8 cellular contexts compared by ENCODE assay signal in the genomic region with DNA sequence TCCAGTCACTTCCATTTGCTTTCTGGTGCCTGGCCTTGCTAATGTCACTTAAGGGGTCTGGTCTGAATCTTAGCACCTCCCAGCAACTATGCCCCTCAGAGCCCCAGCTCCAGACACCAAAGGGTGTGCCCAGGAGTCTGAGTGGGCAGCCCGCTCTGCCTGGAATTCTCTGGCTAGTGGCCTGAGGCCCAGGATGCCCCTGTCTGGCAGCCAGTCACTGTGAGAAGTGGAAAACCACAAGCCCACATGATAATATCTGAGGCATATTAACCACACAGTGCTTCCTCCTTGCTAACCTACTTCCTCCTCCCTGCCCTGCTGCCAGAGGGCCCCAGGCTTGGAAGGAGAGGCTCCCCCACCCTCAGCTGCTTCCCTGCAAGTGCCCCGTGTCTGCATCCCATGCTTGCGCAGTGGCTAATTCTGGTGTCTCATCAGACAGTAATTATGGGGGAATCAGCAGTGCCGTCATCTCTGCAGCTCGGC. TPM values are rescaled to one million over a fixed set of nuclear protein-coding genes. Genes with fewer than 3 reads are reported as not detected.
DNase-seq lines count a peak whose midpoint lies in the region; ATAC-seq, FAIRE-seq and TF ChIP-seq lines count a peak whose summit lies in the region.

No MANE protein-coding gene starts in this region.

- H3K9me1 ChIP-seq in IMR-90 (ENCODE audit: insufficient read depth, low read length) = no peaks in the 10 kb centered on the region

- peaks cover 23% of the 10 kb centered on the region for H3K4me1 ChIP-seq in CD4-positive, CD25-positive, alpha-beta regulatory T cell (ENCODE audit: control insufficient read depth, insufficient read depth, low read length, poor library complexity, severe bottlenecking)
- no peaks in the 10 kb centered on the region for H3K4me1 ChIP-seq in IMR-90 (ENCODE audit: control insufficient read depth, insufficient read depth, low read length)
- H3K4me1 ChIP-seq in tibial nerve = peaks cover 0 to 4% (median 0%) of the 10 kb centered on the region in 4 donors

- peaks cover 26% of the 10 kb centered on the region for H3K27me3 ChIP-seq in CD4-positive, CD25-positive, alpha-beta regulatory T cell (ENCODE audit: control insufficient read depth, insufficient read depth, low read length)
- H3K27me3 ChIP-seq in IMR-90 (ENCODE audit: control insufficient read depth, insufficient read depth, low read length) (peaks cover 96% of the 10 kb centered on the region), tibial nerve (peaks cover 0 to 62% of the 10 kb centered on the region in 2 donors)

- no peaks in the 10 kb centered on the region for H3K9me3 ChIP-seq in CD4-positive, CD25-positive, alpha-beta regulatory T cell (ENCODE audit: control insufficient read depth in 2 of 2, low read length in 2 of 2)
- no peaks in the 10 kb centered on the region for H3K9me3 ChIP-seq in IMR-90 (ENCODE audit: control insufficient read depth, insufficient read depth, low read length)
- H3K9me3 ChIP-seq in tibial nerve = no peaks in the 10 kb centered on the region

- H3K4me3 Mint-ChIP-seq in CD4-positive, CD25-positive, alpha-beta regulatory T cell = peak overlapping the region in 2 of 4 donors; percentile 6 to 76

- H2BK120ac ChIP-seq in IMR-90 (ENCODE audit: low read depth, low read length) = no peak overlapping the region

- in situ Hi-C loops in IMR-90 (cut with MboI; ENCODE audit: low sequenced_read_pairs) = no loop called here

- no TSS peak for BruUV-seq in IMR-90 (replicated peaks; lab: Mats Ljungman, UMichigan)

- no peak overlapping the region for H2BK15ac ChIP-seq in IMR-90 (ENCODE audit: low read depth, low read length)

- H3K36me3 Mint-ChIP-seq in CD4-positive, CD25-positive, alpha-beta regulatory T cell = no peaks in the 10 kb centered on the region

- no peak overlapping the region for H2BK5ac ChIP-seq in IMR-90 (ENCODE audit: low read depth, low read length, poor library complexity, severe bottlenecking)

- no peak overlapping the region for H3K4me2 ChIP-seq in IMR-90 (ENCODE audit: low read depth, low read length)

- no peak overlapping the region for H4K91ac ChIP-seq in IMR-90 (ENCODE audit: insufficient read depth, low read depth, low read length)

- H4K20me1 ChIP-seq in IMR-90 (ENCODE audit: insufficient read depth, low read length) = no peaks in the 10 kb centered on the region

- ATAC-seq in CD4-positive, CD25-positive, alpha-beta regulatory T cell (ENCODE audit: low read depth in 2 of 2) = peak; percentile 50 to 53
- ATAC-seq in IMR-90 (ENCODE audit: low read depth) (no peak), GM18867 (IDR thresholded peaks at IDR 0.05; ENCODE audit: unreplicated experiment) (no peak)

- CTCF ChIA-PET in IMR-90 (lab: Yijun Ruan, JAX) = interaction anchor here (0.5 kb wide), 1 partner anchor 10 kb away, joined by 3 read pairs; no protein-coding TSS in a partner anchor

- peak overlapping the region; percentile 13 for H2AK9ac ChIP-seq in IMR-90 (replicated peaks; ENCODE audit: low read depth, low read length, poor library complexity)

- H3K4me1 Mint-ChIP-seq in CD4-positive, CD25-positive, alpha-beta regulatory T cell = peaks cover 0 to 31% (median 16%) of the 10 kb centered on the region in 4 donors

- no peak overlapping the region for H3K14ac ChIP-seq in IMR-90 (replicated peaks; ENCODE audit: low read depth, low read length)

- H3K4me3 ChIP-seq in CD4-positive, CD25-positive, alpha-beta regulatory T cell (ENCODE audit: low read depth, low read length) = peak overlapping the region; percentile 13
- H3K4me3 ChIP-seq in IMR-90 (ENCODE audit: insufficient read depth, low read depth, low read length) = no peak overlapping the region
- no peak overlapping the region for H3K4me3 ChIP-seq in tibial nerve

- no peaks in the 10 kb centered on the region for H3K36me3 ChIP-seq in CD4-positive, CD25-positive, alpha-beta regulatory T cell (ENCODE audit: control insufficient read depth, insufficient read depth, low read length)
- no peaks in the 10 kb centered on the region for H3K36me3 ChIP-seq in IMR-90 (ENCODE audit: control insufficient read depth, insufficient read depth, low read length)
- H3K36me3 ChIP-seq in tibial nerve = no peaks in the 10 kb centered on the region

- no peak for TF ChIP-seq EP300 in tibial nerve (IDR thresholded peaks at IDR 0.05)

- H3K4ac ChIP-seq in IMR-90 (ENCODE audit: low read depth, low read length) = no peak overlapping the region

- no peak overlapping the region for H3K27ac ChIP-seq in CD4-positive, CD25-positive, alpha-beta regulatory T cell (ENCODE audit: insufficient read depth, low read length, poor library complexity, severe bottlenecking)
- H3K27ac ChIP-seq in IMR-90 (ENCODE audit: insufficient read depth, low read length) (no peak overlapping the region), tibial nerve (no peak overlapping the region)

- no peak overlapping the region for H4K8ac ChIP-seq in IMR-90 (ENCODE audit: low read depth in 2 of 2, low read length in 2 of 2)

- H3K79me1 ChIP-seq in IMR-90 (ENCODE audit: low read depth in 1 of 2, low read length in 2 of 2) = no peaks in the 10 kb centered on the region

- DNase-seq in CD4-positive, CD25-positive, alpha-beta regulatory T cell = peak in 1 of 3 donors; percentile 49
- DNase-seq in IMR-90 (no peak), UCSD-AML1 (lab: John Stamatoyannopoulos, UW; ENCODE audit: unreplicated experiment) (peak; percentile 79), kidney glomerular epithelial cell (lab: John Stamatoyannopoulos, UW) (peak; percentile 82), HTR-8/SVneo (ENCODE audit: insufficient read length, low spot score) (no peak), tibial nerve (ENCODE audit: low spot score in 2 of 2) (no peak), GM12892 (ENCODE audit: insufficient read length) (no peak)

- no peak for TF ChIP-seq RAD21 in IMR-90 (IDR thresholded peaks at IDR 0.05; ENCODE audit: low read length)

- no peak overlapping the region for H2BK20ac ChIP-seq in IMR-90 (ENCODE audit: low read depth, low read length)

- H3K56ac ChIP-seq in IMR-90 (ENCODE audit: extremely low read depth, insufficient read depth, low read length) = no peak overlapping the region

- POLR2A ChIA-PET in IMR-90 (lab: Charles Lee; ENCODE audit: unreplicated experiment) = no interaction called here

- no peak for TF ChIP-seq CTCF in IMR-90 (conservative IDR thresholded peaks at IDR 0.05; ENCODE audit: low read depth, low read length)
- TF ChIP-seq CTCF in tibial nerve (IDR thresholded peaks at IDR 0.05) = no peak

- H3K18ac ChIP-seq in IMR-90 (ENCODE audit: low read depth, low read length) = no peak overlapping the region

- H3K9me3 Mint-ChIP-seq in CD4-positive, CD25-positive, alpha-beta regulatory T cell = no peaks in the 10 kb centered on the region

- no peak for FAIRE-seq in HTR-8/SVneo (lab: Jason Lieb, UNC)
- no peak for FAIRE-seq in GM12892 (lab: Jason Lieb, UNC)

- no peak overlapping the region for H2AFZ ChIP-seq in IMR-90 (replicated peaks; ENCODE audit: low read length, poor library complexity)

- no peak for TF ChIP-seq POLR2A in IMR-90 (IDR thresholded peaks at IDR 0.05; ENCODE audit: low read depth, low read length)
- no peak for TF ChIP-seq POLR2A in tibial nerve (IDR thresholded peaks at IDR 0.05)
- no peak for TF ChIP-seq POLR2A in GM12892 (IDR thresholded peaks at IDR 0.05; ENCODE audit: low read depth, low read length)

- dilution Hi-C loops in IMR-90 (cut with HindIII; ENCODE audit: low sequenced_read_pairs, unreplicated experiment) = no loop called here

- no peak overlapping the region for H2AK5ac ChIP-seq in IMR-90 (ENCODE audit: low read depth, low read length)

- H3K9ac ChIP-seq in IMR-90 (ENCODE audit: low read depth, low read length) = no peak overlapping the region

- H3K27ac Mint-ChIP-seq in CD4-positive, CD25-positive, alpha-beta regulatory T cell = no peak overlapping the region

- no peak overlapping the region for H4K5ac ChIP-seq in IMR-90 (ENCODE audit: low read depth, low read length)

- H3K27me3 Mint-ChIP-seq in CD4-positive, CD25-positive, alpha-beta regulatory T cell = peaks cover 87% of the 10 kb centered on the region

- no peak overlapping the region for H3K23ac ChIP-seq in IMR-90 (ENCODE audit: low read depth, low read length)

- WGBS in IMR-90 (ENCODE audit: extremely low coverage in 2 of 2, insufficient read length in 1 of 2), 2 experiments = no CpG with 5 or more reads among the region's 5 CpGs
- WGBS in tibial nerve, 2 donors = 65 to 68% methylated on average over 5 of the region's 5 CpGs

- intact Hi-C loops in IMR-90 (cut with micrococcal nuclease) = no loop called here

TF ChIP-seq in IMR-90, 13 proteins besides CTCF, POLR2A, EP300 and RAD21 (continues in another document):
- TF ChIP-seq, protein P1, sequence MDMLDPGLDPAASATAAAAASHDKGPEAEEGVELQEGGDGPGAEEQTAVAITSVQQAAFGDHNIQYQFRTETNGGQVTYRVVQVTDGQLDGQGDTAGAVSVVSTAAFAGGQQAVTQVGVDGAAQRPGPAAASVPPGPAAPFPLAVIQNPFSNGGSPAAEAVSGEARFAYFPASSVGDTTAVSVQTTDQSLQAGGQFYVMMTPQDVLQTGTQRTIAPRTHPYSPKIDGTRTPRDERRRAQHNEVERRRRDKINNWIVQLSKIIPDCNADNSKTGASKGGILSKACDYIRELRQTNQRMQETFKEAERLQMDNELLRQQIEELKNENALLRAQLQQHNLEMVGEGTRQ (IDR thresholded peaks at IDR 0.05; ENCODE audit: low read depth, low read length) = no peak
- TF ChIP-seq RCOR1 (IDR thresholded peaks at IDR 0.05; ENCODE audit: insufficient replicate concordance, low read length) (no peak), SMC3 (IDR thresholded peaks at IDR 0.05; ENCODE audit: low read depth, low read length) (no peak), NFE2L2 (IDR thresholded peaks at IDR 0.05; ENCODE audit: low read depth, low read length) (no peak), FOS (IDR thresholded peaks at IDR 0.05; ENCODE audit: low read depth, low read length) (no peak), RFX5 (IDR thresholded peaks at IDR 0.05; ENCODE audit: low read depth, low read length) (no peak)
- TF ChIP-seq, protein P2, sequence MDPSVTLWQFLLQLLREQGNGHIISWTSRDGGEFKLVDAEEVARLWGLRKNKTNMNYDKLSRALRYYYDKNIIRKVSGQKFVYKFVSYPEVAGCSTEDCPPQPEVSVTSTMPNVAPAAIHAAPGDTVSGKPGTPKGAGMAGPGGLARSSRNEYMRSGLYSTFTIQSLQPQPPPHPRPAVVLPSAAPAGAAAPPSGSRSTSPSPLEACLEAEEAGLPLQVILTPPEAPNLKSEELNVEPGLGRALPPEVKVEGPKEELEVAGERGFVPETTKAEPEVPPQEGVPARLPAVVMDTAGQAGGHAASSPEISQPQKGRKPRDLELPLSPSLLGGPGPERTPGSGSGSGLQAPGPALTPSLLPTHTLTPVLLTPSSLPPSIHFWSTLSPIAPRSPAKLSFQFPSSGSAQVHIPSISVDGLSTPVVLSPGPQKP (IDR thresholded peaks at IDR 0.05; ENCODE audit: borderline replicate concordance, low read depth, low read length) = no peak

RNA-seq across cellular contexts. Expression of a gene that starts 14.0 kb away (rescaled TPM):
- not detected for total RNA-seq in CD4-positive, CD25-positive, alpha-beta regulatory T cell
- polyA plus RNA-seq in CD4-positive, CD25-positive, alpha-beta regulatory T cell = not detected
- not detected in 2 replicates for total RNA-seq in IMR-90 (2012; rRNA removed)
- not detected in 2 replicates for polyA plus RNA-seq in IMR-90 (2012; rRNA removed)
- polyA plus RNA-seq in IMR-90 (2012; cell fraction: cytosol; rRNA removed) = 0.01 TPM in 1 of 2 replicates, not detected in the other
- polyA plus RNA-seq in IMR-90 (2012; cell fraction: nucleus; rRNA removed; ENCODE audit: low replicate concordance) = 0.13 and 0.15 TPM in 2 replicates
- 1 to 10 TPM in 2 of 4 donors, under 1 TPM in 2; 0.44 to 5.4 (median 1.5) TPM for total RNA-seq in tibial nerve
- polyA plus RNA-seq in GM12892 (2012; ENCODE audit: missing spikeins) = 0.13 TPM

Comparison
In these comparisons a context has a peak if more than half of its experiments do, and no peak if none do; other contexts are left out.
1. ATAC-seq: peak in CD4-positive, CD25-positive, alpha-beta regulatory T cell (2 of 2); none in IMR-90 (single experiment) and GM18867 (single experiment).
2. DNase-seq: peak in UCSD-AML1 (single experiment) and kidney glomerular epithelial cell (single experiment); none in IMR-90 (single experiment), HTR-8/SVneo (single experiment), tibial nerve (0 of 2) and GM12892 (single experiment).